ENCODE assay signal across 19 cellular contexts in the genomic region with DNA sequence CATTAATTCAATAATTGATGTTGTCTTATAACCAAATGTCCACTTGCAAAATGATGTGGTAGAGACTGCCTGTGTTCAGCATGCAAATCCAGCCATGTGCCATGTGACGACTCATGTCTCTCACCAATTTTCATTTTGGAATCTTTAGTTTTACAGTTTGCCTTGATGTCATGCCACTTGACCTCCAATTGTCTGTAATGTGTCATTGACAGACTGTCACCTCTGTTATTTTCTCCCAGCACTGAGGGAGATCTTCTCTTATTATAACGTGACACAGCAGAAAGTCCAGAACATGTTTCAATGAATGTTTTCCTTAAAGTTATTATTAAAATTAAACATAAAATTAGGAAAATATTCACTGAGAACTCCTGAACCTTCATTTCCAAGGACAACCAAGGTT. TPM values are rescaled to one million over a fixed set of nuclear protein-coding genes. Genes with fewer than 3 reads are reported as not detected.
DNase-seq lines count a peak whose midpoint lies in the region; ATAC-seq, FAIRE-seq and TF ChIP-seq lines count a peak whose summit lies in the region.
"Had no signal": no experiment of that assay in that cellular context is flagged by ENCODE, and none has a peak within 500 bp of the region (broad histone marks: within the 10 kb centered on the region; RNA-seq: fewer than 3 reads in every experiment).

No MANE protein-coding gene starts in this region.

- FAIRE-seq in astrocyte (lab: Jason Lieb, UNC) = peak; percentile 26
- FAIRE-seq: A204.1, D721Med, G401.6, GM12891 had no signal

- DNase-seq in left cardiac atrium = no peak
- no peak for DNase-seq in right atrium auricular region (ENCODE audit: low spot score)
- no peak for DNase-seq in astrocyte (ENCODE audit: low read depth)
- DNase-seq in left ventricle myocardium inferior = no peak
- DNase-seq in lower leg skin (ENCODE audit: low spot score in 2 of 2) = no peak
- no peak for DNase-seq in activated gamma-delta T cell (lab: John Stamatoyannopoulos, UW)
- DNase-seq: ACHN; BE2C; C1 segment of cervical spinal cord; Caco-2; CD4-positive, CD25-positive, alpha-beta regulatory T cell; H7 had no signal

- no peak for TF ChIP-seq CTCF in right atrium auricular region (IDR thresholded peaks at IDR 0.05)
- TF ChIP-seq CTCF in astrocyte (IDR thresholded peaks at IDR 0.05; ENCODE audit: insufficient read depth, low read depth, low read length) = no peak
- no peak for TF ChIP-seq CTCF in left ventricle myocardium inferior (IDR thresholded peaks at IDR 0.05; ENCODE audit: borderline replicate concordance)
- no peak for TF ChIP-seq CTCF in lower leg skin (IDR thresholded peaks at IDR 0.05)

- no peaks in the 10 kb centered on the region for H4K20me1 ChIP-seq in astrocyte (ENCODE audit: insufficient read depth, low read length)

- no peak overlapping the region for H3K4me3 ChIP-seq in right atrium auricular region
- H3K4me3 ChIP-seq in astrocyte (ENCODE audit: insufficient read depth, low read depth, low read length) = no peak overlapping the region
- no peak overlapping the region for H3K4me3 ChIP-seq in left ventricle myocardium inferior
- no peak overlapping the region for H3K4me3 ChIP-seq in lower leg skin (ENCODE audit: low read depth, poor library complexity, severe bottlenecking)
- H3K4me3 ChIP-seq: GM23338 had no signal

- peak overlapping the region in 1 of 2 donors; percentile 13 for H3K27ac ChIP-seq in right atrium auricular region
- no peak overlapping the region for H3K27ac ChIP-seq in astrocyte (ENCODE audit: low read depth, low read length)
- peak overlapping the region; percentile 67 for H3K27ac ChIP-seq in left ventricle myocardium inferior (replicated peaks)

- no peak overlapping the region for H3K4me2 ChIP-seq in astrocyte (ENCODE audit: low read length)
- H3K4me2 ChIP-seq: GM23338 had no signal

- H3K9me3 Mint-ChIP-seq in astrocyte (ENCODE audit: unreplicated experiment) = no peaks in the 10 kb centered on the region

- no peak overlapping the region for H3K4me3 Mint-ChIP-seq in astrocyte (ENCODE audit: unreplicated experiment)
- H3K4me3 Mint-ChIP-seq: CD4-positive, CD25-positive, alpha-beta regulatory T cell; GM23338 had no signal

- 85 to 95% methylated on average over 2 of the region's 2 CpGs for WGBS in lower leg skin, 2 donors

- H3K4me1 Mint-ChIP-seq in astrocyte (ENCODE audit: low read depth, unreplicated experiment) = no peaks in the 10 kb centered on the region
- H3K4me1 Mint-ChIP-seq: CD4-positive, CD25-positive, alpha-beta regulatory T cell had no signal

- ATAC-seq in left cardiac atrium (peak; percentile 28 to 30), GM18858 (IDR thresholded peaks at IDR 0.05; ENCODE audit: unreplicated experiment) (no peak)
- ATAC-seq: GM23338, HCT116 had no signal

- no peaks in the 10 kb centered on the region for H3K79me2 ChIP-seq in astrocyte (ENCODE audit: insufficient read depth, low read length)

- no peaks in the 10 kb centered on the region for H3K36me3 Mint-ChIP-seq in astrocyte (ENCODE audit: low read depth, unreplicated experiment)
- H3K36me3 Mint-ChIP-seq: CD4-positive, CD25-positive, alpha-beta regulatory T cell had no signal

- H3K27ac Mint-ChIP-seq in astrocyte (ENCODE audit: unreplicated experiment) = no peak overlapping the region
- H3K27ac Mint-ChIP-seq: CD4-positive, CD25-positive, alpha-beta regulatory T cell; GM23338 had no signal

- H3K36me3 ChIP-seq in right atrium auricular region (peaks cover 7% of the 10 kb centered on the region), astrocyte (ENCODE audit: insufficient read depth, low read length) (no peaks in the 10 kb centered on the region), left ventricle myocardium inferior (peaks cover 44% of the 10 kb centered on the region)
- H3K36me3 ChIP-seq: BE2C had no signal

- H2AFZ ChIP-seq in astrocyte (ENCODE audit: low read depth, low read length) = no peak overlapping the region
- H2AFZ ChIP-seq: GM23338 had no signal

- H3K4me1 ChIP-seq in right atrium auricular region (peaks cover 4 to 46% of the 10 kb centered on the region in 2 donors), astrocyte (ENCODE audit: insufficient read depth, low read length) (peaks cover 5% of the 10 kb centered on the region), left ventricle myocardium inferior (peaks cover 69% of the 10 kb centered on the region)
- H3K4me1 ChIP-seq: Caco-2 had no signal

- TF ChIP-seq POLR2A in lower leg skin (IDR thresholded peaks at IDR 0.05) = no peak

- no peaks in the 10 kb centered on the region for H3K27me3 ChIP-seq in right atrium auricular region
- no peaks in the 10 kb centered on the region for H3K27me3 ChIP-seq in astrocyte (ENCODE audit: insufficient read depth, low read length)
- H3K27me3 ChIP-seq in left ventricle myocardium inferior (ENCODE audit: low read depth) = no peaks in the 10 kb centered on the region
- H3K27me3 ChIP-seq: BE2C had no signal

- no peaks in the 10 kb centered on the region for H3K9me3 ChIP-seq in right atrium auricular region
- H3K9me3 ChIP-seq in astrocyte (ENCODE audit: insufficient read depth, low read depth, low read length) = no peaks in the 10 kb centered on the region
- H3K9me3 ChIP-seq in left ventricle myocardium inferior (replicated peaks) = no peaks in the 10 kb centered on the region
- H3K9me3 ChIP-seq: BE2C, Caco-2 had no signal

- peaks cover 5% of the 10 kb centered on the region for H3K27me3 Mint-ChIP-seq in astrocyte (ENCODE audit: low read depth, unreplicated experiment)

- intact Hi-C loops in left cardiac atrium (cut with DNase I) (no loop called here), left ventricle myocardium inferior (cut with micrococcal nuclease) (no loop called here), lower leg skin (cut with DNase I; ENCODE audit: low total_unique reads) (no loop called here)

- H3K9ac ChIP-seq in astrocyte (ENCODE audit: low read length) = no peak overlapping the region

RNA-seq across cellular contexts. Expression of a gene that starts 56.7 kb away (rescaled TPM):
- 10 to 100 TPM; 63.7 to 87.8 TPM for total RNA-seq in left cardiac atrium
- total RNA-seq in right atrium auricular region = 10 to 100 TPM; 37.2 to 47.1 TPM
- total RNA-seq in astrocyte = 2.0 and 5.0 TPM in 2 replicates
- total RNA-seq in left ventricle myocardium inferior = 103 TPM
- 10 to 100 TPM; 11.0 to 18.7 (median 17.4) TPM for total RNA-seq in lower leg skin
- total RNA-seq: Caco-2; CD4-positive, CD25-positive, alpha-beta regulatory T cell had no signal
